ENCODE assay signal across 13 cellular contexts in the genomic region with DNA sequence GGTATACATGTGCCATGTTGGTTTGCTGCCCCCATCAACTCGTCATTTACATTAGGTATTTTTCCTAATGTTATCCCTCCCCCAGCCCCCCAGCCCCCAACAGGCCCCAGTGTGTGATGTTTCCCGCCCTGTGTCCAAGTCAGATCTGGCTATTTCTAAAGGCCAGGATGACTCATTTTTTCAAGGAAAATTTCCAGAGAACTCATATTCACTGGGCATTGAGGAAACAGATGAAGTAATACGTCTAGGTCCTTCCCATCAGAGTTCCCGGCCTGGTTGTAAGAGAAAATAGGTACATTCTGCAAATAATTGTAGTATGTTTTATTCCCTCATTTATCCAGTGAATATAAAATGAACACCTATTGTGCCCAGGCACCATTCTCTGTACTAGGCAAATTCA.
"Had no signal": no experiment of that assay in that cellular context is flagged by ENCODE, and none has a peak within 500 bp of the region (broad histone marks: within the 10 kb centered on the region; RNA-seq: fewer than 3 reads in every experiment).

No MANE protein-coding gene starts in this region.

- H3K36me3 ChIP-seq: prostate gland, upper lobe of right lung had no signal

- DNase-seq: activated CD8-positive, alpha-beta memory T cell treated with anti-CD3 and anti-CD28 coated beads, Interleukin-2, amount 50 U/mL, for 4 hours; cerebellar nuclear complex; effector memory CD8-positive, alpha-beta T cell; left colon; mucosa of descending colon; nucleus accumbens; stimulated activated CD4-positive, alpha-beta T cell treated with anti-CD3 and anti-CD28 coated beads, Interleukin-2, amount 100 ng/mL, for 48 hours; stimulated activated naive CD4-positive, alpha-beta T cell treated with Interleukin-2 at 50 U/mL for 16 hours; T-helper 9 cell; upper lobe of right lung had no signal

- H3K27me3 ChIP-seq: upper lobe of right lung had no signal

- ATAC-seq: natural killer cell treated with Interleukin-12 subunit alpha and Interleukin-12 subunit beta and Interleukin-15 and Interleukin-18, amount 100 ng/mL, for 72 hours; upper lobe of right lung had no signal

- H3K9me3 ChIP-seq: mucosa of descending colon, prostate gland, upper lobe of right lung had no signal

- H3K4me3 ChIP-seq: mucosa of descending colon, prostate gland, upper lobe of right lung had no signal

- H3K4me1 ChIP-seq: prostate gland, upper lobe of right lung had no signal

- H3K27ac ChIP-seq: prostate gland, upper lobe of right lung, VCaP had no signal
